Comparison of ENCODE assay signal across 13 cellular contexts in genomic region chr9:37017546-37017945, GRCh38. TPM values are rescaled to one million over a fixed set of nuclear protein-coding genes. Genes with fewer than 3 reads are reported as not detected.
DNase-seq lines count a peak whose midpoint lies in the region; ATAC-seq and TF ChIP-seq lines count a peak whose summit lies in the region.
"Had no signal": no experiment of that assay in that cellular context is flagged by ENCODE, and none has a peak within 500 bp of the region (broad histone marks: within the 10 kb centered on the region; RNA-seq: fewer than 3 reads in every experiment).

No MANE protein-coding gene starts in this region.

- H3K27ac ChIP-seq in BLaER1, result no peak overlapping the region
- no peak overlapping the region for H3K27ac ChIP-seq in endodermal cell (ENCODE audit: low read depth, low read length)
- H3K27ac ChIP-seq in breast epithelium, result no peak overlapping the region
- H3K27ac ChIP-seq: GM23248 had no signal

- H3K27ac Mint-ChIP-seq in IgD-negative memory B cell, result peak overlapping the region; percentile 21 to 90 (median 86)
- no peak overlapping the region for H3K27ac Mint-ChIP-seq in endodermal cell
- peak overlapping the region; percentile 96 for H3K27ac Mint-ChIP-seq in stimulated activated memory B cell treated with anti-CD40 and anti-IgM and Interleukin-4, amounts not matched to agents 10 μg/mL and 1 μg/mL and 100 μg/mL, for 72 hours

- H3K4me3 Mint-ChIP-seq in IgD-negative memory B cell, result peak overlapping the region in 1 of 4 donors; percentile 86
- H3K4me3 Mint-ChIP-seq in endodermal cell, result no peak overlapping the region
- peak overlapping the region; percentile 40 for H3K4me3 Mint-ChIP-seq in stimulated activated memory B cell treated with anti-CD40 and anti-IgM and Interleukin-4, amounts not matched to agents 10 μg/mL and 1 μg/mL and 100 μg/mL, for 72 hours
- H3K4me3 Mint-ChIP-seq: CD8-positive, alpha-beta memory T cell had no signal

- intact Hi-C loops in breast epithelium (cut with DNase I; ENCODE audit: low total_unique reads), result no loop called here

- 90 to 92% methylated on average over 3 to 8 of the region's 8 CpGs for WGBS in endodermal cell (ENCODE audit: insufficient coverage in 1 of 2, insufficient read length in 1 of 2), 2 experiments

- peaks cover 91% of the 10 kb centered on the region for H3K4me1 ChIP-seq in BLaER1
- H3K4me1 ChIP-seq in endodermal cell (ENCODE audit: control insufficient read depth, insufficient read depth, low read length), result no peaks in the 10 kb centered on the region
- no peaks in the 10 kb centered on the region for H3K4me1 ChIP-seq in breast epithelium
- H3K4me1 ChIP-seq: BE2C, Caco-2 had no signal

- TF ChIP-seq CTCF in endodermal cell (conservative IDR thresholded peaks at IDR 0.05) (no peak), breast epithelium (IDR thresholded peaks at IDR 0.05) (no peak)

- TF ChIP-seq POLR2A in breast epithelium (IDR thresholded peaks at IDR 0.05), result no peak

- H3K36me3 Mint-ChIP-seq in IgD-negative memory B cell (peaks cover 3% of the 10 kb centered on the region), endodermal cell (ENCODE audit: low read depth) (no peaks in the 10 kb centered on the region)
- peaks cover 65% of the 10 kb centered on the region for H3K36me3 Mint-ChIP-seq in stimulated activated memory B cell treated with anti-CD40 and anti-IgM and Interleukin-4, amounts not matched to agents 10 μg/mL and 1 μg/mL and 100 μg/mL, for 72 hours

- H3K4me1 Mint-ChIP-seq in IgD-negative memory B cell (peaks cover 55 to 71% (median 67%) of the 10 kb centered on the region in 3 donors), endodermal cell (no peaks in the 10 kb centered on the region)
- H3K4me1 Mint-ChIP-seq in stimulated activated memory B cell treated with anti-CD40 and anti-IgM and Interleukin-4, amounts not matched to agents 10 μg/mL and 1 μg/mL and 100 μg/mL, for 72 hours, result peaks cover 89% of the 10 kb centered on the region
- H3K4me1 Mint-ChIP-seq: CD8-positive, alpha-beta memory T cell had no signal

- H3K27me3 ChIP-seq in BLaER1, result peaks cover 60% of the 10 kb centered on the region
- peaks cover 74% of the 10 kb centered on the region for H3K27me3 ChIP-seq in endodermal cell (ENCODE audit: control insufficient read depth, insufficient read depth, low read length, poor library complexity, severe bottlenecking)
- peaks cover 0 to 44% of the 10 kb centered on the region in 2 donors for H3K27me3 ChIP-seq in breast epithelium
- H3K27me3 ChIP-seq: BE2C had no signal

- peaks cover 91% of the 10 kb centered on the region for H3K36me3 ChIP-seq in BLaER1
- no peaks in the 10 kb centered on the region for H3K36me3 ChIP-seq in endodermal cell (ENCODE audit: control insufficient read depth, insufficient read depth, low read length)
- H3K36me3 ChIP-seq in breast epithelium, result no peaks in the 10 kb centered on the region

- H3K4me3 ChIP-seq in BLaER1, result no peak overlapping the region
- no peak overlapping the region for H3K4me3 ChIP-seq in endodermal cell (ENCODE audit: low read length)
- no peak overlapping the region for H3K4me3 ChIP-seq in breast epithelium
- H3K4me3 ChIP-seq: GM23248 had no signal

- DNase-seq in endodermal cell, result peak; percentile 23
- DNase-seq in NCI-H1930 (lab: John Stamatoyannopoulos, UW), result no peak
- DNase-seq in NCI-H524 treated with DMSO at 0.1 percent for 48 hours (lab: John Stamatoyannopoulos, UW), result no peak
- DNase-seq in breast epithelium (ENCODE audit: low spot score in 2 of 2), result no peak
- DNase-seq: BE2C; Caco-2; CD8-positive, alpha-beta memory T cell; DND-41; GDM1; GM23248 had no signal

- H3K9me3 Mint-ChIP-seq in IgD-negative memory B cell (no peaks in the 10 kb centered on the region), endodermal cell (no peaks in the 10 kb centered on the region)
- no peaks in the 10 kb centered on the region for H3K9me3 Mint-ChIP-seq in stimulated activated memory B cell treated with anti-CD40 and anti-IgM and Interleukin-4, amounts not matched to agents 10 μg/mL and 1 μg/mL and 100 μg/mL, for 72 hours
- H3K9me3 Mint-ChIP-seq: CD8-positive, alpha-beta memory T cell had no signal

- ATAC-seq in stimulated activated memory B cell treated with anti-CD40 and anti-IgM and Interleukin-4, amounts not matched to agents 10 μg/mL and 1 μg/mL and 100 μg/mL, for 72 hours, result no peak

- H3K27me3 Mint-ChIP-seq in IgD-negative memory B cell (no peaks in the 10 kb centered on the region), endodermal cell (ENCODE audit: insufficient read depth) (peaks cover 74% of the 10 kb centered on the region)
- no peaks in the 10 kb centered on the region for H3K27me3 Mint-ChIP-seq in stimulated activated memory B cell treated with anti-CD40 and anti-IgM and Interleukin-4, amounts not matched to agents 10 μg/mL and 1 μg/mL and 100 μg/mL, for 72 hours

- H3K9ac ChIP-seq in BLaER1, result 0 out of 2 replicates have a peak overlapping the region, but pooled peaks have one; percentile 96
- no peak overlapping the region for H3K9ac ChIP-seq in endodermal cell (ENCODE audit: extremely low read depth, low read length, poor library complexity, severe bottlenecking)
- H3K9ac ChIP-seq: GM23248 had no signal

- peaks cover 100% of the 10 kb centered on the region for H4K20me1 ChIP-seq in BLaER1

- H3K9me3 ChIP-seq in BLaER1 (no peaks in the 10 kb centered on the region), endodermal cell (ENCODE audit: control insufficient read depth, low read length) (no peaks in the 10 kb centered on the region), breast epithelium (no peaks in the 10 kb centered on the region)
- H3K9me3 ChIP-seq: BE2C, Caco-2 had no signal

- H3K4me2 ChIP-seq in BLaER1, result peak overlapping the region; percentile 80

RNA-seq across cellular contexts. Expression of gene PAX5, which starts 16.5 kb away (rescaled TPM):
- 65.3 TPM for polyA plus RNA-seq in IgD-negative memory B cell
- under 1 TPM in 1 of 2 donors, not detected in 1; 0.15 TPM for total RNA-seq in endodermal cell
- 0.75 TPM for polyA plus RNA-seq in endodermal cell (2013, experiment 1 of 2)
- polyA plus RNA-seq in endodermal cell (2013, experiment 2 of 2), result 1.6 TPM
- total RNA-seq in breast epithelium, result under 1 TPM in 1 of 3 donors, not detected in 2; 0.59 TPM
- total RNA-seq: Caco-2, GM23248 had no signal
- polyA plus RNA-seq: CD8-positive, alpha-beta memory T cell; GM23248 had no signal
